9 cellular contexts compared by ENCODE assay signal in the genomic region with DNA sequence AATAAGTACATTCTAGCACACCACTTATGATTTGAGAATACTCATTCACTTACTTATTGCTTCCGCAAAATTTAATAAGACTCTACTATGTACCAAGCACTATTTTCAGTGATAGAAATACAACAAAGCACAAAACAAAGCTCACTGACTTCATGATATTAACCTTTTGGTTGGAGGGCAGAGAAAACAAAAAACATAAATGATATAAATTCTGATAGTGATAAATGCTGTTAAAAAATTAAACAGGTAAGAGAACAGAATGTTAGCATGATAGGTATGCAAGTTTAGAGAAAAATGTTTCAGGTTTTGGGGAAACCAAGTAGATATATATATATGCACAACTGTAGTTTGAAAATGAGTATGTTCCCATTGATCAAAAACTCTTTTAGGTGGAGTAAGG. TPM values are rescaled to one million over a fixed set of nuclear protein-coding genes. Genes with fewer than 3 reads are reported as not detected.
DNase-seq lines count a peak whose midpoint lies in the region; ATAC-seq and TF ChIP-seq lines count a peak whose summit lies in the region.
"Had no signal": no experiment of that assay in that cellular context is flagged by ENCODE, and none has a peak within 500 bp of the region (broad histone marks: within the 10 kb centered on the region; RNA-seq: fewer than 3 reads in every experiment).

No MANE protein-coding gene starts in this region.

- H3K27me3 Mint-ChIP-seq in activated naive CD4-positive, alpha-beta T cell treated with anti-CD3 and anti-CD28 coated beads, Interleukin-2, amount 50 U/mL, for 24 hours: no peaks in the 10 kb centered on the region
- H3K27me3 Mint-ChIP-seq in activated CD8-positive, alpha-beta T cell treated with anti-CD3 and anti-CD28 coated beads for 36 hours: no peaks in the 10 kb centered on the region

- CTCF ChIA-PET in activated CD8-positive, alpha-beta T cell treated with anti-CD3 and anti-CD28 coated beads for 36 hours (lab: Charles Lee): no interaction called here

- H3K9me3 ChIP-seq in iPS-18a (ENCODE audit: control insufficient read depth, low read depth, low read length) (no peaks in the 10 kb centered on the region), suprapubic skin (no peaks in the 10 kb centered on the region)

- H3K27ac ChIP-seq in iPS-18a (ENCODE audit: low read length) (no peak overlapping the region), suprapubic skin (no peak overlapping the region)

- intact Hi-C loops in activated CD8-positive, alpha-beta T cell treated with anti-CD3 and anti-CD28 coated beads for 36 hours (cut with micrococcal nuclease): no loop called here

- H3K27ac Mint-ChIP-seq in activated naive CD4-positive, alpha-beta T cell treated with anti-CD3 and anti-CD28 coated beads, Interleukin-2, amount 50 U/mL, for 24 hours: no peak overlapping the region
- H3K27ac Mint-ChIP-seq in activated CD8-positive, alpha-beta T cell treated with anti-CD3 and anti-CD28 coated beads for 36 hours: no peak overlapping the region

- H3K36me3 Mint-ChIP-seq in activated naive CD4-positive, alpha-beta T cell treated with anti-CD3 and anti-CD28 coated beads, Interleukin-2, amount 50 U/mL, for 24 hours: peaks cover 7% of the 10 kb centered on the region
- H3K36me3 Mint-ChIP-seq in activated CD8-positive, alpha-beta T cell treated with anti-CD3 and anti-CD28 coated beads for 36 hours (ENCODE audit: low read depth): peaks cover 16% of the 10 kb centered on the region

- peak overlapping the region; percentile 99 for H3K4me3 Mint-ChIP-seq in activated naive CD4-positive, alpha-beta T cell treated with anti-CD3 and anti-CD28 coated beads, Interleukin-2, amount 50 U/mL, for 24 hours
- peak overlapping the region; percentile 97 for H3K4me3 Mint-ChIP-seq in activated CD8-positive, alpha-beta T cell treated with anti-CD3 and anti-CD28 coated beads for 36 hours

- H3K4me3 ChIP-seq in iPS-18a (ENCODE audit: low read length) (peak overlapping the region; percentile 100), suprapubic skin (peak overlapping the region; percentile 73)

- H3K27me3 ChIP-seq in iPS-18a (ENCODE audit: control insufficient read depth, insufficient read depth, low read length) (no peaks in the 10 kb centered on the region), suprapubic skin (no peaks in the 10 kb centered on the region)

- peaks cover 57% of the 10 kb centered on the region for H3K4me1 Mint-ChIP-seq in activated naive CD4-positive, alpha-beta T cell treated with anti-CD3 and anti-CD28 coated beads, Interleukin-2, amount 50 U/mL, for 24 hours
- H3K4me1 Mint-ChIP-seq in activated CD8-positive, alpha-beta T cell treated with anti-CD3 and anti-CD28 coated beads for 36 hours (ENCODE audit: low read depth): peaks cover 46% of the 10 kb centered on the region

- H3K4me1 ChIP-seq in iPS-18a (ENCODE audit: control insufficient read depth, low read depth, low read length) (peaks cover 4% of the 10 kb centered on the region), suprapubic skin (peaks cover 46% of the 10 kb centered on the region)

- no peak for TF ChIP-seq CTCF in activated CD8-positive, alpha-beta T cell treated with anti-CD3 and anti-CD28 coated beads for 36 hours (IDR thresholded peaks at IDR 0.05)
- no peak for TF ChIP-seq CTCF in suprapubic skin (IDR thresholded peaks at IDR 0.05)

- no peak for DNase-seq in activated naive CD4-positive, alpha-beta T cell (lab: John Stamatoyannopoulos, UW)
- no peak for DNase-seq in activated CD8-positive, alpha-beta T cell treated with anti-CD3 and anti-CD28 coated beads for 36 hours
- no peak for DNase-seq in suprapubic skin (ENCODE audit: low spot score in 2 of 2)
- no peak for DNase-seq in NCI-H1048 (lab: John Stamatoyannopoulos, UW)
- DNase-seq in NCI-H524 treated with DMSO at 0.1 percent for 48 hours (lab: John Stamatoyannopoulos, UW): no peak
- DNase-seq: NCI-H526 treated with DMSO at 0.1 percent for 48 hours had no signal

- H3K9me3 Mint-ChIP-seq in activated naive CD4-positive, alpha-beta T cell treated with anti-CD3 and anti-CD28 coated beads, Interleukin-2, amount 50 U/mL, for 24 hours: no peaks in the 10 kb centered on the region
- no peaks in the 10 kb centered on the region for H3K9me3 Mint-ChIP-seq in activated CD8-positive, alpha-beta T cell treated with anti-CD3 and anti-CD28 coated beads for 36 hours

- POLR2A ChIA-PET in activated CD8-positive, alpha-beta T cell treated with anti-CD3 and anti-CD28 coated beads for 36 hours (lab: Charles Lee): interaction anchor here (3.8 kb wide), 1 partner anchor 11 kb away, joined by 15 read pairs; no protein-coding TSS in a partner anchor

- 98% methylated on average over 1 of the region's 1 CpG for WGBS in suprapubic skin

- no peak for ATAC-seq in activated CD8-positive, alpha-beta T cell treated with anti-CD3 and anti-CD28 coated beads for 36 hours
- ATAC-seq in HG02852 (IDR thresholded peaks at IDR 0.05; ENCODE audit: unreplicated experiment): no peak

- H3K9ac ChIP-seq in iPS-18a (ENCODE audit: low read length): peak overlapping the region; percentile 99

- H3K36me3 ChIP-seq in iPS-18a (ENCODE audit: control insufficient read depth, low read depth, low read length) (peaks cover 8% of the 10 kb centered on the region), suprapubic skin (no peaks in the 10 kb centered on the region)

- TF ChIP-seq EP300 in suprapubic skin (IDR thresholded peaks at IDR 0.05): no peak

- no peak for TF ChIP-seq POLR2A in suprapubic skin (IDR thresholded peaks at IDR 0.05)

RNA-seq across cellular contexts. Expression of gene LRRC40, which starts 1.2 kb away (rescaled TPM):
- total RNA-seq in activated CD8-positive, alpha-beta T cell treated with anti-CD3 and anti-CD28 coated beads for 36 hours: 10 to 100 TPM; 20.9 to 21.0 TPM
- total RNA-seq in suprapubic skin: 10 to 100 TPM in 2 of 4 donors, 1 to 10 TPM in 2; 8.6 to 14.4 (median 10.4) TPM

RNA-seq across cellular contexts. Expression of gene SRSF11, which starts 17.0 kb away (rescaled TPM):
- total RNA-seq in activated CD8-positive, alpha-beta T cell treated with anti-CD3 and anti-CD28 coated beads for 36 hours: 100 to 1,000 TPM; 194 to 203 TPM
- 100 to 1,000 TPM; 104 to 419 (median 110) TPM for total RNA-seq in suprapubic skin
